In genomic region chr10:77846718-77847311, GRCh38 we compare ENCODE assay signal across 8 cellular contexts.
DNase-seq lines count a peak whose midpoint lies in the region; ATAC-seq and TF ChIP-seq lines count a peak whose summit lies in the region.

No MANE protein-coding gene starts in this region.

- H3K9me2 ChIP-seq in SK-N-SH, result no peaks in the 10 kb centered on the region

- H3K4me3 ChIP-seq in SK-N-SH (ENCODE audit: low read depth in 2 of 2, low read length in 1 of 2), result peak overlapping the region in 1 of 2 experiments; percentile 35; a peak in 1 of 4 replicates

- H3K9me3 ChIP-seq in SK-N-SH, result no peaks in the 10 kb centered on the region

- H4K20me1 ChIP-seq in SK-N-SH (ENCODE audit: insufficient read depth), result no peaks in the 10 kb centered on the region

- peaks cover 15 to 32% of the 10 kb centered on the region in 2 experiments for H3K36me3 ChIP-seq in SK-N-SH (replicated peaks in 1 of 2; ENCODE audit: control insufficient read depth in 1 of 2, insufficient read depth in 2 of 2, low read length in 1 of 2)

- H3K4me2 ChIP-seq in SK-N-SH, result peak overlapping the region; percentile 56; the same call in 1 of the 2 replicates

- peaks cover 16 to 36% of the 10 kb centered on the region in 2 experiments; a peak in 3 of 4 replicates for H3K4me1 ChIP-seq in SK-N-SH (ENCODE audit: control insufficient read depth in 1 of 2, insufficient read depth in 2 of 2, low read depth in 1 of 2, low read length in 1 of 2)

- peak overlapping the region; percentile 63 to 87 for H3K27ac ChIP-seq in SK-N-SH (ENCODE audit: low read depth in 2 of 2, low read length in 1 of 2)

- peak in 13 of 14 donors; percentile 11 to 80 (median 63) for DNase-seq in C1 segment of cervical spinal cord (lab: John Stamatoyannopoulos, UW)
- DNase-seq in KG1 (lab: John Stamatoyannopoulos, UW), result peak; percentile 25
- DNase-seq in SK-N-SH, result peak; percentile 84
- DNase-seq in activated naive CD8-positive, alpha-beta T cell treated with anti-CD3 and anti-CD28 coated beads, Interleukin-2, amount 50 U/mL, for 16 hours (ENCODE audit: low read depth, low spot score), result peak; percentile 31
- peak; percentile 91 for DNase-seq in cardiac septum (ENCODE audit: low spot score)
- peak; percentile 75 to 98 (median 89) for DNase-seq in posterior cingulate gyrus
- peak; percentile 86 for DNase-seq in ureter (ENCODE audit: low spot score)

- peaks cover 11% of the 10 kb centered on the region; the same call in 1 of the 2 replicates for H3K79me2 ChIP-seq in SK-N-SH (ENCODE audit: insufficient read depth)

- 74% methylated on average over 8 of the region's 21 CpGs for WGBS in SK-N-SH (ENCODE audit: low lambda C conversion rate)

- TF ChIP-seq EP300 in SK-N-SH (IDR thresholded peaks at IDR 0.05; ENCODE audit: borderline replicate concordance in 1 of 2, low read depth in 1 of 2, low read length in 1 of 2), result no peak

- intact Hi-C loops in cardiac septum (cut with DNase I), result loop anchor here (2.0 to 5.0 kb wide), 3 partner anchors 125 to 158 kb away; no protein-coding TSS in a partner anchor
- intact Hi-C loops in posterior cingulate gyrus (cut with DNase I), result loop anchor here (1.0 to 10.0 kb wide), 3 partner anchors 79 to 182 kb away; partner anchors contain the start of genes DLG5 and POLR3A

- H2AFZ ChIP-seq in SK-N-SH (ENCODE audit: low read depth), result peak overlapping the region; percentile 44; the same call in 1 of the 2 replicates

- H3F3A ChIP-seq in SK-N-SH (replicated peaks; ENCODE audit: insufficient read depth), result peaks cover 26% of the 10 kb centered on the region

- ATAC-seq in GM19397 (IDR thresholded peaks at IDR 0.05; ENCODE audit: unreplicated experiment), result peak; percentile 59

- TF ChIP-seq CTCF in SK-N-SH (IDR thresholded peaks at IDR 0.05), result peak; percentile 94

- peak overlapping the region; percentile 61; the same call in 1 of the 2 replicates for H3K9ac ChIP-seq in SK-N-SH

- H3K27me3 ChIP-seq in SK-N-SH (ENCODE audit: insufficient read depth), result no peaks in the 10 kb centered on the region

- CTCF ChIA-PET in SK-N-SH (lab: Yijun Ruan, JAX), result interaction anchor here (0.6 to 2.3 kb wide), 32 partner anchors 10 to 197 kb away, joined by 3 to 19 read pairs (median 4); partner anchors contain the start of gene DLG5

- POLR2A ChIA-PET in SK-N-SH (lab: Yijun Ruan, JAX), result interaction anchor here (0.6 kb wide), 2 partner anchors 23 to 392 kb away, joined by 3 read pairs; no protein-coding TSS in a partner anchor

- peak; percentile 91 for TF ChIP-seq RAD21 in SK-N-SH (IDR thresholded peaks at IDR 0.05; ENCODE audit: low read length)

TF ChIP-seq in SK-N-SH, 30 proteins besides CTCF, POLR2A, EP300 and RAD21:
- TF ChIP-seq MXI1 (IDR thresholded peaks at IDR 0.05; ENCODE audit: low read depth, low read length) (0 out of 2 replicates have a peak, but pooled peaks have one; percentile 23), SMC3 (IDR thresholded peaks at IDR 0.05; ENCODE audit: low read depth, low read length) (peak; percentile 94), USF2 (IDR thresholded peaks at IDR 0.05; ENCODE audit: borderline replicate concordance, low read depth, low read length) (no peak), TAF1 (IDR thresholded peaks at IDR 0.05; ENCODE audit: borderline replicate concordance, low read depth, low read length) (no peak), CHD2 (IDR thresholded peaks at IDR 0.05; ENCODE audit: low read length, partially characterized antibody) (peak; percentile 18), SIN3A (IDR thresholded peaks at IDR 0.05; ENCODE audit: borderline replicate concordance, low read depth, low read length) (0 out of 2 replicates have a peak, but pooled peaks have one; percentile 28), RFX5 (IDR thresholded peaks at IDR 0.05; ENCODE audit: low read length) (no peak), NRF1 (IDR thresholded peaks at IDR 0.05; ENCODE audit: low read depth, low read length) (no peak), ELF1 (IDR thresholded peaks at IDR 0.05) (no peak), YY1 (IDR thresholded peaks at IDR 0.05; ENCODE audit: low read depth) (no peak)
- TF ChIP-seq, protein P1, sequence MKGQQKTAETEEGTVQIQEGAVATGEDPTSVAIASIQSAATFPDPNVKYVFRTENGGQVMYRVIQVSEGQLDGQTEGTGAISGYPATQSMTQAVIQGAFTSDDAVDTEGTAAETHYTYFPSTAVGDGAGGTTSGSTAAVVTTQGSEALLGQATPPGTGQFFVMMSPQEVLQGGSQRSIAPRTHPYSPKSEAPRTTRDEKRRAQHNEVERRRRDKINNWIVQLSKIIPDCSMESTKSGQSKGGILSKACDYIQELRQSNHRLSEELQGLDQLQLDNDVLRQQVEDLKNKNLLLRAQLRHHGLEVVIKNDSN (IDR thresholded peaks at IDR 0.05; ENCODE audit: borderline replicate concordance, low read depth), result no peak

Comparison
In these comparisons a context has a peak if more than half of its experiments do, and no peak if none do; other contexts are left out.
1. DNase-seq: peak in every context shown above with its lines; median percentile 91 in cardiac septum; 89 in posterior cingulate gyrus; 86 in ureter; 84 in SK-N-SH; 63 in C1 segment of cervical spinal cord; 31 in activated naive CD8-positive, alpha-beta T cell treated with anti-CD3 and anti-CD28 coated beads, Interleukin-2, amount 50 U/mL, for 16 hours; 25 in KG1.